In the genomic region with DNA sequence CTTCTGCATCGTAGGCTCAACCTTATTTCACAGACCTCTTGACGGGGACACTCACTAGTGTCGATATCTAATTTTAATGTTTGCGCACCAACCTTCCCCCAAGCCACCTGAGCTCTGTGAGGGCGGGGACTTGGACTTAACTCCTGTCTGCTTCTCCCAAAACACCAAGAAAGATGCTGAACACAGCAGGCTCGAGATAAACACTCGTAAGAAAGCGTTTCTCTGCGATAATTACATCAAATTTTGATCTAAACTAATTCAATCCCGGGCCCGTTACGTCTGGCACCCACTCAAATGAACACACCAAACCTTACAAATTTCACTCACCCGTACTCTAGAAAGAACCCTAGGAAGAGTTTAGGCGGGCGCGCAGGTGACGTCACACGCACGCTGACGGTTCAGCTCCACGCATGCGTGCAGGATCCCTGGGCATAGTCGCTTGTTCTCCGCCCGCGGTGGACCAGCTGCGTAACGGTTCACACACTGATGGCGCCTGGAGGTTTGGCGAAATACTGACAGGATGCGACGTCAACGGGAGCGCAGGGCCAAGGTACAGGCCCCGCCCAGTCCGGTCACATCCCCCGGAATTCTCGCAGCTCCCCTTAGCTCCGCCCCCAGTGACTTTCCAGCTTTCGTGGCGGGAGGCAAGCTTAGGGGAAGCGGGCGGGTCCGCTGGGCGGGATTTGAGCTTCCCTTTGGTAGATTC, we compare ENCODE assay signal across 1 cellular context.
A peak's percentile ranks its signal among the peaks of the same experiment; 100 is the strongest.
TF ChIP-seq lines count a peak whose summit lies in the region.

A gene with protein sequence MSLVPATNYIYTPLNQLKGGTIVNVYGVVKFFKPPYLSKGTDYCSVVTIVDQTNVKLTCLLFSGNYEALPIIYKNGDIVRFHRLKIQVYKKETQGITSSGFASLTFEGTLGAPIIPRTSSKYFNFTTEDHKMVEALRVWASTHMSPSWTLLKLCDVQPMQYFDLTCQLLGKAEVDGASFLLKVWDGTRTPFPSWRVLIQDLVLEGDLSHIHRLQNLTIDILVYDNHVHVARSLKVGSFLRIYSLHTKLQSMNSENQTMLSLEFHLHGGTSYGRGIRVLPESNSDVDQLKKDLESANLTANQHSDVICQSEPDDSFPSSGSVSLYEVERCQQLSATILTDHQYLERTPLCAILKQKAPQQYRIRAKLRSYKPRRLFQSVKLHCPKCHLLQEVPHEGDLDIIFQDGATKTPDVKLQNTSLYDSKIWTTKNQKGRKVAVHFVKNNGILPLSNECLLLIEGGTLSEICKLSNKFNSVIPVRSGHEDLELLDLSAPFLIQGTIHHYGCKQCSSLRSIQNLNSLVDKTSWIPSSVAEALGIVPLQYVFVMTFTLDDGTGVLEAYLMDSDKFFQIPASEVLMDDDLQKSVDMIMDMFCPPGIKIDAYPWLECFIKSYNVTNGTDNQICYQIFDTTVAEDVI (minus strand): TSS at position 359 of the 706 bp plus-strand sequence. CDS start 32,652 bp downstream, outside the sequence.

TF ChIP-seq in K562, 482 proteins besides CTCF, POLR2A, EP300 and RAD21 (continued from another document and continues in another):
- TF ChIP-seq SRF (CRISPR knock-in tag; IDR thresholded peaks at IDR 0.05), result peak in 1 of 2 experiments; percentile 73; a peak in 1 of 4 replicates
- TF ChIP-seq ZNF165 (CRISPR knock-in tag; IDR thresholded peaks at IDR 0.05; ENCODE audit: borderline replicate concordance), result no peak
- TF ChIP-seq, protein P1, sequence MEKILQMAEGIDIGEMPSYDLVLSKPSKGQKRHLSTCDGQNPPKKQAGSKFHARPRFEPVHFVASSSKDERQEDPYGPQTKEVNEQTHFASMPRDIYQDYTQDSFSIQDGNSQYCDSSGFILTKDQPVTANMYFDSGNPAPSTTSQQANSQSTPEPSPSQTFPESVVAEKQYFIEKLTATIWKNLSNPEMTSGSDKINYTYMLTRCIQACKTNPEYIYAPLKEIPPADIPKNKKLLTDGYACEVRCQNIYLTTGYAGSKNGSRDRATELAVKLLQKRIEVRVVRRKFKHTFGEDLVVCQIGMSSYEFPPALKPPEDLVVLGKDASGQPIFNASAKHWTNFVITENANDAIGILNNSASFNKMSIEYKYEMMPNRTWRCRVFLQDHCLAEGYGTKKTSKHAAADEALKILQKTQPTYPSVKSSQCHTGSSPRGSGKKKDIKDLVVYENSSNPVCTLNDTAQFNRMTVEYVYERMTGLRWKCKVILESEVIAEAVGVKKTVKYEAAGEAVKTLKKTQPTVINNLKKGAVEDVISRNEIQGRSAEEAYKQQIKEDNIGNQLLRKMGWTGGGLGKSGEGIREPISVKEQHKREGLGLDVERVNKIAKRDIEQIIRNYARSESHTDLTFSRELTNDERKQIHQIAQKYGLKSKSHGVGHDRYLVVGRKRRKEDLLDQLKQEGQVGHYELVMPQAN (IDR thresholded peaks at IDR 0.05; ENCODE audit: borderline replicate concordance), result peak; percentile 88
- TF ChIP-seq FOS (IDR thresholded peaks at IDR 0.05; ENCODE audit: extremely low read depth, insufficient read length), result no peak
- TF ChIP-seq CREBBP (IDR thresholded peaks at IDR 0.05; ENCODE audit: low read depth, low read length), result no peak
- no peak for TF ChIP-seq SMARCB1 (IDR thresholded peaks at IDR 0.05; ENCODE audit: insufficient read length, low read depth)
- TF ChIP-seq, protein P2, sequence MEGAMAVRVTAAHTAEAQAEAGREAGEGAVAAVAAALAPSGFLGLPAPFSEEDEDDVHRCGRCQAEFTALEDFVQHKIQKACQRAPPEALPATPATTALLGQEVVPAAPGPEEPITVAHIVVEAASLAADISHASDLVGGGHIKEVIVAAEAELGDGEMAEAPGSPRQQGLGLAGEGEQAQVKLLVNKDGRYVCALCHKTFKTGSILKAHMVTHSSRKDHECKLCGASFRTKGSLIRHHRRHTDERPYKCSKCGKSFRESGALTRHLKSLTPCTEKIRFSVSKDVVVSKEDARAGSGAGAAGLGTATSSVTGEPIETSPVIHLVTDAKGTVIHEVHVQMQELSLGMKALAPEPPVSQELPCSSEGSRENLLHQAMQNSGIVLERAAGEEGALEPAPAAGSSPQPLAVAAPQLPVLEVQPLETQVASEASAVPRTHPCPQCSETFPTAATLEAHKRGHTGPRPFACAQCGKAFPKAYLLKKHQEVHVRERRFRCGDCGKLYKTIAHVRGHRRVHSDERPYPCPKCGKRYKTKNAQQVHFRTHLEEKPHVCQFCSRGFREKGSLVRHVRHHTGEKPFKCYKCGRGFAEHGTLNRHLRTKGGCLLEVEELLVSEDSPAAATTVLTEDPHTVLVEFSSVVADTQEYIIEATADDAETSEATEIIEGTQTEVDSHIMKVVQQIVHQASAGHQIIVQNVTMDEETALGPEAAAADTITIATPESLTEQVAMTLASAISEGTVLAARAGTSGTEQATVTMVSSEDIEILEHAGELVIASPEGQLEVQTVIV (CRISPR knock-in tag; IDR thresholded peaks at IDR 0.05; ENCODE audit: borderline replicate concordance), result no peak
- TF ChIP-seq NFIC (IDR thresholded peaks at IDR 0.05), result no peak
- 0 out of 2 replicates have a peak, but pooled peaks have one; percentile 33 for TF ChIP-seq ZNF584 (CRISPR knock-in tag; IDR thresholded peaks at IDR 0.05; ENCODE audit: low read depth)
- TF ChIP-seq, protein P3, sequence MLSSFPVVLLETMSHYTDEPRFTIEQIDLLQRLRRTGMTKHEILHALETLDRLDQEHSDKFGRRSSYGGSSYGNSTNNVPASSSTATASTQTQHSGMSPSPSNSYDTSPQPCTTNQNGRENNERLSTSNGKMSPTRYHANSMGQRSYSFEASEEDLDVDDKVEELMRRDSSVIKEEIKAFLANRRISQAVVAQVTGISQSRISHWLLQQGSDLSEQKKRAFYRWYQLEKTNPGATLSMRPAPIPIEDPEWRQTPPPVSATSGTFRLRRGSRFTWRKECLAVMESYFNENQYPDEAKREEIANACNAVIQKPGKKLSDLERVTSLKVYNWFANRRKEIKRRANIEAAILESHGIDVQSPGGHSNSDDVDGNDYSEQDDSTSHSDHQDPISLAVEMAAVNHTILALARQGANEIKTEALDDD (IDR thresholded peaks at IDR 0.05), result no peak
- TF ChIP-seq CBFB (CRISPR knock-in tag; IDR thresholded peaks at IDR 0.05), result no peak
- TF ChIP-seq E2F3 (CRISPR knock-in tag; IDR thresholded peaks at IDR 0.05), result peak; percentile 72; the same call in 1 of the 2 replicates
- 0 out of 2 replicates have a peak, but pooled peaks have one; percentile 48 for TF ChIP-seq BACH1 (tag; IDR thresholded peaks at IDR 0.05)
- TF ChIP-seq FIP1L1 (IDR thresholded peaks at IDR 0.05; ENCODE audit: low read depth, low read length, poor library complexity, severe bottlenecking), result no peak
- no peak for TF ChIP-seq RFX1 (IDR thresholded peaks at IDR 0.05)
- TF ChIP-seq ZNF436 (CRISPR knock-in tag; IDR thresholded peaks at IDR 0.05), result no peak
- no peak for TF ChIP-seq ZNF696 (CRISPR knock-in tag; conservative IDR thresholded peaks at IDR 0.05)
- peak; percentile 73; the same call in 1 of the 2 replicates for TF ChIP-seq CBX5 (IDR thresholded peaks at IDR 0.05; ENCODE audit: borderline replicate concordance, low read depth)
- TF ChIP-seq NR3C1 (CRISPR knock-in tag; IDR thresholded peaks at IDR 0.05), result no peak
- TF ChIP-seq HDGF (IDR thresholded peaks at IDR 0.05), result no peak
- peak; percentile 63; the same call in 1 of the 2 replicates for TF ChIP-seq ZC3H8 (IDR thresholded peaks at IDR 0.05)
- TF ChIP-seq IFI16 (CRISPR knock-in tag; IDR thresholded peaks at IDR 0.05), result no peak
- TF ChIP-seq, protein P4, sequence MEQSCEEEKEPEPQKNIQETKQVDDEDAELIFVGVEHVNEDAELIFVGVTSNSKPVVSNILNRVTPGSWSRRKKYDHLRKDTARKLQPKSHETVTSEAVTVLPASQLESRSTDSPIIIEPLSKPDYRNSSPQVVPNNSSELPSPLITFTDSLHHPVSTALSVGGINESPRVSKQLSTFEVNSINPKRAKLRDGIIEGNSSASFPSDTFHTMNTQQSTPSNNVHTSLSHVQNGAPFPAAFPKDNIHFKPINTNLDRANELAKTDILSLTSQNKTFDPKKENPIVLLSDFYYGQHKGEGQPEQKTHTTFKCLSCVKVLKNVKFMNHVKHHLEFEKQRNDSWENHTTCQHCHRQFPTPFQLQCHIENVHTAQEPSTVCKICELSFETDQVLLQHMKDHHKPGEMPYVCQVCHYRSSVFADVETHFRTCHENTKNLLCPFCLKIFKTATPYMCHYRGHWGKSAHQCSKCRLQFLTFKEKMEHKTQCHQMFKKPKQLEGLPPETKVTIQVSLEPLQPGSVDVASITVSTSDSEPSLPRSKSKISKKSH (CRISPR knock-in tag; IDR thresholded peaks at IDR 0.05), result no peak
- no peak for TF ChIP-seq HDAC6 (IDR thresholded peaks at IDR 0.05; ENCODE audit: low read depth, low read length)
- TF ChIP-seq BHLHE40 (IDR thresholded peaks at IDR 0.05; ENCODE audit: low read length), result peak; percentile 68
- TF ChIP-seq ILK (tag; IDR thresholded peaks at IDR 0.05; ENCODE audit: borderline replicate concordance, low read depth), result no peak
- TF ChIP-seq ZNF589 (CRISPR knock-in tag; IDR thresholded peaks at IDR 0.05; ENCODE audit: low read depth), result peak; percentile 17; the same call in 1 of the 2 replicates
- TF ChIP-seq, protein P5, sequence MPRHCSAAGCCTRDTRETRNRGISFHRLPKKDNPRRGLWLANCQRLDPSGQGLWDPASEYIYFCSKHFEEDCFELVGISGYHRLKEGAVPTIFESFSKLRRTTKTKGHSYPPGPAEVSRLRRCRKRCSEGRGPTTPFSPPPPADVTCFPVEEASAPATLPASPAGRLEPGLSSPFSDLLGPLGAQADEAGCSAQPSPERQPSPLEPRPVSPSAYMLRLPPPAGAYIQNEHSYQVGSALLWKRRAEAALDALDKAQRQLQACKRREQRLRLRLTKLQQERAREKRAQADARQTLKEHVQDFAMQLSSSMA (CRISPR knock-in tag; IDR thresholded peaks at IDR 0.05), result no peak
- no peak for TF ChIP-seq TCFL5 (CRISPR knock-in tag; conservative IDR thresholded peaks at IDR 0.05)
- no peak for TF ChIP-seq MEF2A (IDR thresholded peaks at IDR 0.05; ENCODE audit: control insufficient read depth, low read depth, low read length)
- TF ChIP-seq SAFB (IDR thresholded peaks at IDR 0.05; ENCODE audit: borderline replicate concordance, low read depth, low read length), result no peak
- TF ChIP-seq STAG1 (CRISPR knock-in tag; IDR thresholded peaks at IDR 0.05; ENCODE audit: borderline replicate concordance), result no peak
- peak; percentile 36 for TF ChIP-seq DACH1 (IDR thresholded peaks at IDR 0.05; ENCODE audit: partially characterized antibody)
- TF ChIP-seq, protein P6, sequence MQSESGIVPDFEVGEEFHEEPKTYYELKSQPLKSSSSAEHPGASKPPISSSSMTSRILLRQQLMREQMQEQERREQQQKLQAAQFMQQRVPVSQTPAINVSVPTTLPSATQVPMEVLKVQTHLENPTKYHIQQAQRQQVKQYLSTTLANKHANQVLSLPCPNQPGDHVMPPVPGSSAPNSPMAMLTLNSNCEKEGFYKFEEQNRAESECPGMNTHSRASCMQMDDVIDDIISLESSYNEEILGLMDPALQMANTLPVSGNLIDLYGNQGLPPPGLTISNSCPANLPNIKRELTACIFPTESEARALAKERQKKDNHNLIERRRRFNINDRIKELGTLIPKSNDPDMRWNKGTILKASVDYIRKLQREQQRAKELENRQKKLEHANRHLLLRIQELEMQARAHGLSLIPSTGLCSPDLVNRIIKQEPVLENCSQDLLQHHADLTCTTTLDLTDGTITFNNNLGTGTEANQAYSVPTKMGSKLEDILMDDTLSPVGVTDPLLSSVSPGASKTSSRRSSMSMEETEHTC (IDR thresholded peaks at IDR 0.05), result no peak
- peak; percentile 90 for TF ChIP-seq MYC (IDR thresholded peaks at IDR 0.05; ENCODE audit: low read depth, low read length)
- TF ChIP-seq MYC (CRISPR knock-in tag; IDR thresholded peaks at IDR 0.05; ENCODE audit: borderline replicate concordance, low read depth), result 0 out of 2 replicates have a peak, but pooled peaks have one; percentile 50
- TF ChIP-seq, protein P7, sequence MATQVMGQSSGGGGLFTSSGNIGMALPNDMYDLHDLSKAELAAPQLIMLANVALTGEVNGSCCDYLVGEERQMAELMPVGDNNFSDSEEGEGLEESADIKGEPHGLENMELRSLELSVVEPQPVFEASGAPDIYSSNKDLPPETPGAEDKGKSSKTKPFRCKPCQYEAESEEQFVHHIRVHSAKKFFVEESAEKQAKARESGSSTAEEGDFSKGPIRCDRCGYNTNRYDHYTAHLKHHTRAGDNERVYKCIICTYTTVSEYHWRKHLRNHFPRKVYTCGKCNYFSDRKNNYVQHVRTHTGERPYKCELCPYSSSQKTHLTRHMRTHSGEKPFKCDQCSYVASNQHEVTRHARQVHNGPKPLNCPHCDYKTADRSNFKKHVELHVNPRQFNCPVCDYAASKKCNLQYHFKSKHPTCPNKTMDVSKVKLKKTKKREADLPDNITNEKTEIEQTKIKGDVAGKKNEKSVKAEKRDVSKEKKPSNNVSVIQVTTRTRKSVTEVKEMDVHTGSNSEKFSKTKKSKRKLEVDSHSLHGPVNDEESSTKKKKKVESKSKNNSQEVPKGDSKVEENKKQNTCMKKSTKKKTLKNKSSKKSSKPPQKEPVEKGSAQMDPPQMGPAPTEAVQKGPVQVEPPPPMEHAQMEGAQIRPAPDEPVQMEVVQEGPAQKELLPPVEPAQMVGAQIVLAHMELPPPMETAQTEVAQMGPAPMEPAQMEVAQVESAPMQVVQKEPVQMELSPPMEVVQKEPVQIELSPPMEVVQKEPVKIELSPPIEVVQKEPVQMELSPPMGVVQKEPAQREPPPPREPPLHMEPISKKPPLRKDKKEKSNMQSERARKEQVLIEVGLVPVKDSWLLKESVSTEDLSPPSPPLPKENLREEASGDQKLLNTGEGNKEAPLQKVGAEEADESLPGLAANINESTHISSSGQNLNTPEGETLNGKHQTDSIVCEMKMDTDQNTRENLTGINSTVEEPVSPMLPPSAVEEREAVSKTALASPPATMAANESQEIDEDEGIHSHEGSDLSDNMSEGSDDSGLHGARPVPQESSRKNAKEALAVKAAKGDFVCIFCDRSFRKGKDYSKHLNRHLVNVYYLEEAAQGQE (CRISPR knock-in tag; IDR thresholded peaks at IDR 0.05; ENCODE audit: low read depth), result peak; percentile 78
- peak in 1 of 2 experiments; percentile 69; a peak in 2 of 4 replicates for TF ChIP-seq CSDE1 (IDR thresholded peaks at IDR 0.05)
- TF ChIP-seq, protein P8, sequence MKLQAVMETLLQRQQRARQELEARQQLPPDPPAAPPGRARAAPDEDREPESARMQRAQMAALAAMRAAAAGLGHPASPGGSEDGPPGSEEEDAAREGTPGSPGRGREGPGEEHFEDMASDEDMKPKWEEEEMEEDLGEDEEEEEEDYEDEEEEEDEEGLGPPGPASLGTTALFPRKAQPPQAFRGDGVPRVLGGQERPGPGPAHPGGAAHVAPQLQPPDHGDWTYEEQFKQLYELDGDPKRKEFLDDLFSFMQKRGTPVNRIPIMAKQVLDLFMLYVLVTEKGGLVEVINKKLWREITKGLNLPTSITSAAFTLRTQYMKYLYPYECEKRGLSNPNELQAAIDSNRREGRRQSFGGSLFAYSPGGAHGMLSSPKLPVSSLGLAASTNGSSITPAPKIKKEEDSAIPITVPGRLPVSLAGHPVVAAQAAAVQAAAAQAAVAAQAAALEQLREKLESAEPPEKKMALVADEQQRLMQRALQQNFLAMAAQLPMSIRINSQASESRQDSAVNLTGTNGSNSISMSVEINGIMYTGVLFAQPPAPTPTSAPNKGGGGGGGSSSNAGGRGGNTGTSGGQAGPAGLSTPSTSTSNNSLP (IDR thresholded peaks at IDR 0.05; ENCODE audit: borderline replicate concordance, low read depth, low read length), result no peak
- TF ChIP-seq, protein P9, sequence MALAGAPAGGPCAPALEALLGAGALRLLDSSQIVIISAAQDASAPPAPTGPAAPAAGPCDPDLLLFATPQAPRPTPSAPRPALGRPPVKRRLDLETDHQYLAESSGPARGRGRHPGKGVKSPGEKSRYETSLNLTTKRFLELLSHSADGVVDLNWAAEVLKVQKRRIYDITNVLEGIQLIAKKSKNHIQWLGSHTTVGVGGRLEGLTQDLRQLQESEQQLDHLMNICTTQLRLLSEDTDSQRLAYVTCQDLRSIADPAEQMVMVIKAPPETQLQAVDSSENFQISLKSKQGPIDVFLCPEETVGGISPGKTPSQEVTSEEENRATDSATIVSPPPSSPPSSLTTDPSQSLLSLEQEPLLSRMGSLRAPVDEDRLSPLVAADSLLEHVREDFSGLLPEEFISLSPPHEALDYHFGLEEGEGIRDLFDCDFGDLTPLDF (CRISPR knock-in tag; IDR thresholded peaks at IDR 0.05), result peak; percentile 95
